ENCODE assay signal across 25 cellular contexts in the genomic region with DNA sequence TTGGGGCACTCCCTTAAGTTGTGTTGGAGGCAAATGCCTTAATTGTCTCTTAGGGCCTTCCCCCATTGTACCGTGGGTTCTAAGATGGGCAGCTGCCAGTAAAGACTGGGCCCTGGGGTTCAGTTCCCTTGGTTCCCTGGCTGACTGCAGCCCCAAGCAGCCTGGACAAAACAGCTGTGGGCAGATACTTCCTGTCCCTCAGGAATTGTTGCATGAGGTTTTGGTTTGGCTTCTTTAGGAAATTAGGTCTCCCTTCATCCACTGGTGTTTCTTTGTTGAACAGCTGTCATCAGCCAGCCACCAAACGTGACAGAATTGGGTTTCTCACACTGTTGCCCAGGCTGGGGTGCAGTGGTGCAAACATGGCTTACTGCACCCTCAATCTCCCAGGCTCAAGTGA. TPM values are rescaled to one million over a fixed set of nuclear protein-coding genes. Genes with fewer than 3 reads are reported as not detected.
"Had no signal": no experiment of that assay in that cellular context is flagged by ENCODE, and none has a peak within 500 bp of the region (broad histone marks: within the 10 kb centered on the region; RNA-seq: fewer than 3 reads in every experiment).

No MANE protein-coding gene starts in this region.

- H3K36me3 Mint-ChIP-seq: activated CD4-positive, alpha-beta memory T cell treated with anti-CD3 and anti-CD28 coated beads for 36 hours; brain; natural killer cell had no signal

- H3K27ac Mint-ChIP-seq: activated CD4-positive, alpha-beta memory T cell treated with anti-CD3 and anti-CD28 coated beads for 36 hours; activated T-helper 2 cell treated with anti-CD3 and anti-CD28 coated beads, Interferon-gamma antibody, Interleukin-2, Interleukin-4, amounts not matched to agents 10 μg/mL and 5 μg/mL and 100 μg/mL, durations not matched to agents 14 hours and 24 hours and 36 hours; endodermal cell; natural killer cell; T-helper 2 cell treated with Interferon-gamma antibody and Interleukin-4, amounts not matched to agents 5 μg/mL and 100 μg/mL, for 36 hours had no signal

- H3K27me3 Mint-ChIP-seq: activated CD4-positive, alpha-beta memory T cell treated with anti-CD3 and anti-CD28 coated beads for 36 hours had no signal

- H3K9me3 ChIP-seq: colonic mucosa, gastrocnemius medialis, stomach, testis, upper lobe of left lung had no signal

- FAIRE-seq: small intestine, TTC549 had no signal

- H3K9me3 Mint-ChIP-seq: activated CD4-positive, alpha-beta memory T cell treated with anti-CD3 and anti-CD28 coated beads for 36 hours; activated T-helper 2 cell treated with anti-CD3 and anti-CD28 coated beads, Interferon-gamma antibody, Interleukin-2, Interleukin-4, amounts not matched to agents 10 μg/mL and 5 μg/mL and 100 μg/mL, durations not matched to agents 14 hours and 24 hours and 36 hours; central memory CD8-positive, alpha-beta T cell; natural killer cell; T-helper 2 cell treated with Interferon-gamma antibody and Interleukin-4, amounts not matched to agents 5 μg/mL and 100 μg/mL, for 36 hours had no signal

- H3K36me3 ChIP-seq: colonic mucosa, gastrocnemius medialis, stomach, upper lobe of left lung had no signal

- H3K4me1 Mint-ChIP-seq: central memory CD8-positive, alpha-beta T cell; natural killer cell had no signal

- H3K27me3 ChIP-seq: colonic mucosa, gastrocnemius medialis, stomach, testis, upper lobe of left lung had no signal

- H3K4me3 ChIP-seq: colonic mucosa, gastrocnemius medialis, stomach, testis, upper lobe of left lung had no signal

- H3K27ac ChIP-seq: colonic mucosa, epithelial cell of prostate, stomach, testis, upper lobe of left lung had no signal

- DNase-seq: activated CD4-positive, alpha-beta memory T cell treated with anti-CD3 and anti-CD28 coated beads for 36 hours; activated naive CD4-positive, alpha-beta T cell treated with Interleukin-2 at 50 U/mL for 16 hours; activated T-cell treated with anti-CD3 and anti-CD28 coated beads, Interleukin-2, amount 50 U/mL, for 1 hour; anterior cingulate cortex; colonic mucosa; endodermal cell; gastrocnemius medialis; head of caudate nucleus; mesenchymal stem cell; natural killer cell; nucleus accumbens; posterior cingulate gyrus; retina; stimulated activated CD4-positive, alpha-beta T cell treated with anti-CD3 and anti-CD28 coated beads, Interleukin-15, amount 100 ng/mL, for 24 hours; stimulated activated CD4-positive, alpha-beta T cell treated with anti-CD3 and anti-CD28 coated beads, Interleukin-2, amount 100 ng/mL, for 48 hours; stomach; testis; upper lobe of left lung had no signal

- ATAC-seq: gastrocnemius medialis, natural killer cell had no signal

- H3K4me3 Mint-ChIP-seq: activated CD4-positive, alpha-beta memory T cell treated with anti-CD3 and anti-CD28 coated beads for 36 hours; brain; central memory CD8-positive, alpha-beta T cell; endodermal cell; natural killer cell; T-helper 2 cell treated with Interferon-gamma antibody and Interleukin-4, amounts not matched to agents 5 μg/mL and 100 μg/mL, for 36 hours had no signal

- H3K4me1 ChIP-seq: colonic mucosa had no signal

RNA-seq across cellular contexts. Expression of a gene that starts 42.0 kb away (rescaled TPM):
- total RNA-seq: natural killer cell had no signal
